ENCODE assay signal across 8 cellular contexts in genomic region chr6:116682334-116682712, GRCh38. TPM values are rescaled to one million over a fixed set of nuclear protein-coding genes. Genes with fewer than 3 reads are reported as not detected.
A peak's percentile ranks its signal among the peaks of the same experiment; 100 is the strongest.
DNase-seq lines count a peak whose midpoint lies in the region; ATAC-seq and TF ChIP-seq lines count a peak whose summit lies in the region.

No MANE protein-coding gene starts in this region.

- H3K9me3 Mint-ChIP-seq in activated B cell treated with CpG ODN at 0.5 μM for 24 hours (peaks cover 3% of the 10 kb centered on the region), endodermal cell (no peaks in the 10 kb centered on the region)

- ATAC-seq in activated B cell treated with CpG ODN at 0.5 μM for 24 hours (ENCODE audit: low read depth): peak; percentile 14
- no peak for ATAC-seq in HG03108 (IDR thresholded peaks at IDR 0.05; ENCODE audit: unreplicated experiment)

- no peaks in the 10 kb centered on the region for H3K9me2 ChIP-seq in Loucy (replicated peaks; ENCODE audit: low read depth, low read length)

- no peaks in the 10 kb centered on the region for H3K9me3 ChIP-seq in Loucy (ENCODE audit: insufficient read depth, low read depth, low read length)
- no peaks in the 10 kb centered on the region for H3K9me3 ChIP-seq in endodermal cell (ENCODE audit: control insufficient read depth, low read length)

- H3K4me1 ChIP-seq in Loucy (ENCODE audit: insufficient read depth, low read length, poor library complexity, severe bottlenecking): peaks cover 27% of the 10 kb centered on the region
- H3K4me1 ChIP-seq in endodermal cell (ENCODE audit: control insufficient read depth, insufficient read depth, low read length): no peaks in the 10 kb centered on the region

- no peaks in the 10 kb centered on the region for H3K27me3 ChIP-seq in Loucy (ENCODE audit: insufficient read depth, low read length, poor library complexity, severe bottlenecking)
- no peaks in the 10 kb centered on the region for H3K27me3 ChIP-seq in endodermal cell (ENCODE audit: control insufficient read depth, insufficient read depth, low read length, poor library complexity, severe bottlenecking)

- H3K79me2 ChIP-seq in Loucy (ENCODE audit: insufficient read depth, low read length): peaks cover 59% of the 10 kb centered on the region

- peak overlapping the region; percentile 79 for H3K4me2 ChIP-seq in Loucy (ENCODE audit: low read depth, low read length, poor library complexity, severe bottlenecking)

- intact Hi-C loops in activated B cell treated with CpG ODN at 0.5 μM for 24 hours (cut with micrococcal nuclease): loop anchor here (5.0 kb wide), 4 partner anchors 220 to 920 kb away; partner anchors contain the start of genes CALHM6, GOPC and NT5DC1

- TF ChIP-seq CTCF in GM20000 (IDR thresholded peaks at IDR 0.05; ENCODE audit: extremely low read depth, missing control alignments) (no peak), Loucy (conservative IDR thresholded peaks at IDR 0.05; ENCODE audit: low read length) (no peak), activated B cell treated with CpG ODN at 0.5 μM for 24 hours (IDR thresholded peaks at IDR 0.05) (no peak), endodermal cell (conservative IDR thresholded peaks at IDR 0.05) (no peak)

- H3K27me3 Mint-ChIP-seq in activated B cell treated with CpG ODN at 0.5 μM for 24 hours: no peaks in the 10 kb centered on the region
- no peaks in the 10 kb centered on the region for H3K27me3 Mint-ChIP-seq in endodermal cell (ENCODE audit: insufficient read depth)

- POLR2A ChIA-PET in activated B cell treated with CpG ODN at 0.5 μM for 24 hours (lab: Charles Lee): interaction anchor here (1.5 to 2.6 kb wide), 2 partner anchors 14 to 111 kb away, joined by 13 to 28 read pairs; partner anchors contain the start of genes RWDD1 and ZUP1

- H3F3A ChIP-seq in Loucy (ENCODE audit: low read depth): peaks cover 4% of the 10 kb centered on the region; the same call in 1 of the 2 replicates

- H3K4me1 Mint-ChIP-seq in activated B cell treated with CpG ODN at 0.5 μM for 24 hours (peaks cover 50% of the 10 kb centered on the region), endodermal cell (peaks cover 6% of the 10 kb centered on the region)

- WGBS in endodermal cell (ENCODE audit: insufficient coverage in 1 of 2, insufficient read length in 1 of 2), 2 experiments: 77% methylated on average over 5 of the region's 5 CpGs; no CpG with 5 or more reads in 1 of the 2 experiments

- no peak overlapping the region for H3K27ac ChIP-seq in endodermal cell (ENCODE audit: low read depth, low read length)

- H3K4me3 ChIP-seq in Loucy (ENCODE audit: low read length, poor library complexity, severe bottlenecking) (peak overlapping the region; percentile 79), endodermal cell (ENCODE audit: low read length) (peak overlapping the region; percentile 96)

- H4K20me1 ChIP-seq in Loucy (ENCODE audit: insufficient read depth, low read length, poor library complexity, severe bottlenecking): peaks cover 14% of the 10 kb centered on the region

- H3K36me3 ChIP-seq in Loucy (ENCODE audit: insufficient read depth, low read length): no peaks in the 10 kb centered on the region
- peaks cover 11% of the 10 kb centered on the region for H3K36me3 ChIP-seq in endodermal cell (ENCODE audit: control insufficient read depth, insufficient read depth, low read length)

- H3K9ac ChIP-seq in Loucy (ENCODE audit: low read depth, low read length, poor library complexity, severe bottlenecking) (peak overlapping the region; percentile 80), endodermal cell (ENCODE audit: extremely low read depth, low read length, poor library complexity, severe bottlenecking) (no peak overlapping the region)

- H3K36me3 Mint-ChIP-seq in activated B cell treated with CpG ODN at 0.5 μM for 24 hours (ENCODE audit: low read depth) (peaks cover 29% of the 10 kb centered on the region), endodermal cell (ENCODE audit: low read depth) (peaks cover 20% of the 10 kb centered on the region)

- H2AFZ ChIP-seq in Loucy (ENCODE audit: low read length): no peak overlapping the region

- CTCF ChIA-PET in activated B cell treated with CpG ODN at 0.5 μM for 24 hours (lab: Charles Lee): no interaction called here

- DNase-seq in EH (ENCODE audit: low read depth) (peak; percentile 48), GM20000 (ENCODE audit: low spot score) (peak; percentile 32), activated B cell treated with CpG ODN at 0.5 μM for 24 hours (no peak), endodermal cell (no peak), occipital lobe (lab: John Stamatoyannopoulos, UW) (peak; percentile 10), NCI-H1930 (lab: John Stamatoyannopoulos, UW) (no peak)

- peak overlapping the region; percentile 99 for H3K27ac Mint-ChIP-seq in activated B cell treated with CpG ODN at 0.5 μM for 24 hours
- peak overlapping the region; percentile 50 for H3K27ac Mint-ChIP-seq in endodermal cell

- H3K4me3 Mint-ChIP-seq in activated B cell treated with CpG ODN at 0.5 μM for 24 hours (peak overlapping the region; percentile 99), endodermal cell (peak overlapping the region; percentile 85)

RNA-seq across cellular contexts. Expression of gene KPNA5, which starts 1.3 kb away (rescaled TPM):
- total RNA-seq in activated B cell treated with CpG ODN at 0.5 μM for 24 hours (25.0 and 29.9 TPM in 2 replicates), endodermal cell (10 to 100 TPM; 10.4 to 20.1 TPM), occipital lobe (96.7 TPM)
- 14.8 TPM for polyA plus RNA-seq in endodermal cell (2013, experiment 1 of 2)
- polyA plus RNA-seq in endodermal cell (2013, experiment 2 of 2): 14.3 TPM

RNA-seq across cellular contexts. Expression of gene ZUP1, which starts 13.8 kb away (rescaled TPM):
- 22.0 and 25.9 TPM in 2 replicates for total RNA-seq in activated B cell treated with CpG ODN at 0.5 μM for 24 hours
- total RNA-seq in endodermal cell: 10 to 100 TPM; 18.5 to 26.1 TPM
- 24.6 TPM for polyA plus RNA-seq in endodermal cell (2013, experiment 1 of 2)
- polyA plus RNA-seq in endodermal cell (2013, experiment 2 of 2): 19.8 TPM
- total RNA-seq in occipital lobe: 47.1 TPM

Comparison
In these comparisons a context has a peak if more than half of its experiments do, and no peak if none do; other contexts are left out.
1. DNase-seq: peak in EH (single experiment), GM20000 (single experiment) and occipital lobe (single experiment); none in activated B cell treated with CpG ODN at 0.5 μM for 24 hours (single experiment), endodermal cell (single experiment) and NCI-H1930 (0 of 2).